Comparison of ENCODE assay signal across 1 cellular context in the genomic region with DNA sequence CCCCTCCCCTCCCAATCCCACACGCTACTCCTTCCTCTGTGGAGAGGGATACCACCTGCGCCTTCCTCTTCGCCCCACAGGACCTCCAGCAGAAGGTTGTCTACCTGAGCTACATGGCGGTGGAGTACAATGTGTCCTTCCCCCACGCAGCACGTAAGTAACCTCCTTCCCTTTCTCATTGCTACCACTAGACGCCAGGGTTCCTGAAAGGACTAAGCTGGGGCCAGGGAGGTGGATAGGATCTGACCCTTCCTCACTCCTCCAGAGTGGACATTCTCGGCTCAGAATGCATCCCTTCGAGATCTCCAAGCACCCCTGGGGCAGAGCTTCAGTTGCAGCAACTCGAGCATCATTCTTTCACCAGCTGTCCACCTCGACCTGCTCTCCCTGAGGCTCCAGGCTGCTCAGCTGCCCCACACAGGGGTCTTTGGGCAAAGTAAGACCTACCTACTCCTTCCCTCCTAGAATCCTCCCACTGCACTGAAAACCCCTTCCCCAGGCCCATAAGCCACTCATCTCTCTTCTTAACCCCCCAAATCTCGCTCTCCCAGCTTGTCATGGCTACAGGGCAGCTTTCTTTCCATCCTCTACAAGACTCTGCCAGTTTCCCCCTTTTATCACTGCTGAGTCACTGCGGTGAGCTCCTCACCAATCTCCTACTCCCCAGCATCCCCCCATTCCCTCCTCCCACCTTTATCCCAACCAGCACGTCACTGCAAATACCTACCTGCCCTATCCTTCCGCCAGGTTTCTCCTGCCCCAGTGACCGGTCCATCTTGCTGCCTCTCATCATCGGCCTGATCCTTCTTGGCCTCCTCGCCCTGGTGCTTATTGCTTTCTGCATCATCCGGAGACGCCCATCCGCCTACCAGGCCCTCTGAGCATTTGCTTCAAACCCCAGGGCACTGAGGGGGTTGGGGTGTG.
TF ChIP-seq lines count a peak whose summit lies in the region.

No MANE protein-coding gene starts in this region.

TF ChIP-seq in GM12878, 131 proteins besides CTCF, POLR2A, EP300 and RAD21:
- TF ChIP-seq, protein P1, sequence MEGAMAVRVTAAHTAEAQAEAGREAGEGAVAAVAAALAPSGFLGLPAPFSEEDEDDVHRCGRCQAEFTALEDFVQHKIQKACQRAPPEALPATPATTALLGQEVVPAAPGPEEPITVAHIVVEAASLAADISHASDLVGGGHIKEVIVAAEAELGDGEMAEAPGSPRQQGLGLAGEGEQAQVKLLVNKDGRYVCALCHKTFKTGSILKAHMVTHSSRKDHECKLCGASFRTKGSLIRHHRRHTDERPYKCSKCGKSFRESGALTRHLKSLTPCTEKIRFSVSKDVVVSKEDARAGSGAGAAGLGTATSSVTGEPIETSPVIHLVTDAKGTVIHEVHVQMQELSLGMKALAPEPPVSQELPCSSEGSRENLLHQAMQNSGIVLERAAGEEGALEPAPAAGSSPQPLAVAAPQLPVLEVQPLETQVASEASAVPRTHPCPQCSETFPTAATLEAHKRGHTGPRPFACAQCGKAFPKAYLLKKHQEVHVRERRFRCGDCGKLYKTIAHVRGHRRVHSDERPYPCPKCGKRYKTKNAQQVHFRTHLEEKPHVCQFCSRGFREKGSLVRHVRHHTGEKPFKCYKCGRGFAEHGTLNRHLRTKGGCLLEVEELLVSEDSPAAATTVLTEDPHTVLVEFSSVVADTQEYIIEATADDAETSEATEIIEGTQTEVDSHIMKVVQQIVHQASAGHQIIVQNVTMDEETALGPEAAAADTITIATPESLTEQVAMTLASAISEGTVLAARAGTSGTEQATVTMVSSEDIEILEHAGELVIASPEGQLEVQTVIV (IDR thresholded peaks at IDR 0.05; ENCODE audit: borderline replicate concordance, partially characterized antibody), result no peak
- TF ChIP-seq, protein P2, sequence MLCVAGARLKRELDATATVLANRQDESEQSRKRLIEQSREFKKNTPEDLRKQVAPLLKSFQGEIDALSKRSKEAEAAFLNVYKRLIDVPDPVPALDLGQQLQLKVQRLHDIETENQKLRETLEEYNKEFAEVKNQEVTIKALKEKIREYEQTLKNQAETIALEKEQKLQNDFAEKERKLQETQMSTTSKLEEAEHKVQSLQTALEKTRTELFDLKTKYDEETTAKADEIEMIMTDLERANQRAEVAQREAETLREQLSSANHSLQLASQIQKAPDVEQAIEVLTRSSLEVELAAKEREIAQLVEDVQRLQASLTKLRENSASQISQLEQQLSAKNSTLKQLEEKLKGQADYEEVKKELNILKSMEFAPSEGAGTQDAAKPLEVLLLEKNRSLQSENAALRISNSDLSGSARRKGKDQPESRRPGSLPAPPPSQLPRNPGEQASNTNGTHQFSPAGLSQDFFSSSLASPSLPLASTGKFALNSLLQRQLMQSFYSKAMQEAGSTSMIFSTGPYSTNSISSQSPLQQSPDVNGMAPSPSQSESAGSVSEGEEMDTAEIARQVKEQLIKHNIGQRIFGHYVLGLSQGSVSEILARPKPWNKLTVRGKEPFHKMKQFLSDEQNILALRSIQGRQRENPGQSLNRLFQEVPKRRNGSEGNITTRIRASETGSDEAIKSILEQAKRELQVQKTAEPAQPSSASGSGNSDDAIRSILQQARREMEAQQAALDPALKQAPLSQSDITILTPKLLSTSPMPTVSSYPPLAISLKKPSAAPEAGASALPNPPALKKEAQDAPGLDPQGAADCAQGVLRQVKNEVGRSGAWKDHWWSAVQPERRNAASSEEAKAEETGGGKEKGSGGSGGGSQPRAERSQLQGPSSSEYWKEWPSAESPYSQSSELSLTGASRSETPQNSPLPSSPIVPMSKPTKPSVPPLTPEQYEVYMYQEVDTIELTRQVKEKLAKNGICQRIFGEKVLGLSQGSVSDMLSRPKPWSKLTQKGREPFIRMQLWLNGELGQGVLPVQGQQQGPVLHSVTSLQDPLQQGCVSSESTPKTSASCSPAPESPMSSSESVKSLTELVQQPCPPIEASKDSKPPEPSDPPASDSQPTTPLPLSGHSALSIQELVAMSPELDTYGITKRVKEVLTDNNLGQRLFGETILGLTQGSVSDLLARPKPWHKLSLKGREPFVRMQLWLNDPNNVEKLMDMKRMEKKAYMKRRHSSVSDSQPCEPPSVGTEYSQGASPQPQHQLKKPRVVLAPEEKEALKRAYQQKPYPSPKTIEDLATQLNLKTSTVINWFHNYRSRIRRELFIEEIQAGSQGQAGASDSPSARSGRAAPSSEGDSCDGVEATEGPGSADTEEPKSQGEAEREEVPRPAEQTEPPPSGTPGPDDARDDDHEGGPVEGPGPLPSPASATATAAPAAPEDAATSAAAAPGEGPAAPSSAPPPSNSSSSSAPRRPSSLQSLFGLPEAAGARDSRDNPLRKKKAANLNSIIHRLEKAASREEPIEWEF (IDR thresholded peaks at IDR 0.05; ENCODE audit: insufficient replicate concordance, low read depth, low read length), result no peak
- TF ChIP-seq, protein P3, sequence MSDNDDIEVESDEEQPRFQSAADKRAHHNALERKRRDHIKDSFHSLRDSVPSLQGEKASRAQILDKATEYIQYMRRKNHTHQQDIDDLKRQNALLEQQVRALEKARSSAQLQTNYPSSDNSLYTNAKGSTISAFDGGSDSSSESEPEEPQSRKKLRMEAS (IDR thresholded peaks at IDR 0.05; ENCODE audit: low read depth, low read length), result no peak
- TF ChIP-seq, protein P4, sequence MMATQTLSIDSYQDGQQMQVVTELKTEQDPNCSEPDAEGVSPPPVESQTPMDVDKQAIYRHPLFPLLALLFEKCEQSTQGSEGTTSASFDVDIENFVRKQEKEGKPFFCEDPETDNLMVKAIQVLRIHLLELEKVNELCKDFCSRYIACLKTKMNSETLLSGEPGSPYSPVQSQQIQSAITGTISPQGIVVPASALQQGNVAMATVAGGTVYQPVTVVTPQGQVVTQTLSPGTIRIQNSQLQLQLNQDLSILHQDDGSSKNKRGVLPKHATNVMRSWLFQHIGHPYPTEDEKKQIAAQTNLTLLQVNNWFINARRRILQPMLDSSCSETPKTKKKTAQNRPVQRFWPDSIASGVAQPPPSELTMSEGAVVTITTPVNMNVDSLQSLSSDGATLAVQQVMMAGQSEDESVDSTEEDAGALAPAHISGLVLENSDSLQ (IDR thresholded peaks at IDR 0.05), result no peak
- TF ChIP-seq NR2C2 (IDR thresholded peaks at IDR 0.05; ENCODE audit: borderline replicate concordance, control insufficient read depth, insufficient read length, low read depth) (no peak), RBBP5 (conservative IDR thresholded peaks at IDR 0.05) (no peak), IKZF1 (conservative IDR thresholded peaks at IDR 0.05) (no peak), POU2F2 (IDR thresholded peaks at IDR 0.05; ENCODE audit: borderline replicate concordance, low read depth, low read length) (no peak), CREM (IDR thresholded peaks at IDR 0.05; ENCODE audit: low read depth) (no peak), ESRRA (IDR thresholded peaks at IDR 0.05; ENCODE audit: low read length) (no peak), SUZ12 (IDR thresholded peaks at IDR 0.05; ENCODE audit: unreplicated experiment) (no peak), HDGF (IDR thresholded peaks at IDR 0.05) (no peak), CHD2 (IDR thresholded peaks at IDR 0.05; ENCODE audit: borderline replicate concordance, low read depth, low read length) (no peak), ZNF384 (IDR thresholded peaks at IDR 0.05; ENCODE audit: borderline replicate concordance, low read depth, low read length) (no peak), EZH2 (IDR thresholded peaks at IDR 0.05; ENCODE audit: borderline replicate concordance, control insufficient read depth, low read depth, low read length) (no peak)
- TF ChIP-seq, protein P5, sequence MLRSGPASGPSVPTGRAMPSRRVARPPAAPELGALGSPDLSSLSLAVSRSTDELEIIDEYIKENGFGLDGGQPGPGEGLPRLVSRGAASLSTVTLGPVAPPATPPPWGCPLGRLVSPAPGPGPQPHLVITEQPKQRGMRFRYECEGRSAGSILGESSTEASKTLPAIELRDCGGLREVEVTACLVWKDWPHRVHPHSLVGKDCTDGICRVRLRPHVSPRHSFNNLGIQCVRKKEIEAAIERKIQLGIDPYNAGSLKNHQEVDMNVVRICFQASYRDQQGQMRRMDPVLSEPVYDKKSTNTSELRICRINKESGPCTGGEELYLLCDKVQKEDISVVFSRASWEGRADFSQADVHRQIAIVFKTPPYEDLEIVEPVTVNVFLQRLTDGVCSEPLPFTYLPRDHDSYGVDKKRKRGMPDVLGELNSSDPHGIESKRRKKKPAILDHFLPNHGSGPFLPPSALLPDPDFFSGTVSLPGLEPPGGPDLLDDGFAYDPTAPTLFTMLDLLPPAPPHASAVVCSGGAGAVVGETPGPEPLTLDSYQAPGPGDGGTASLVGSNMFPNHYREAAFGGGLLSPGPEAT (IDR thresholded peaks at IDR 0.05; ENCODE audit: low read depth), result no peak
- TF ChIP-seq, protein P6, sequence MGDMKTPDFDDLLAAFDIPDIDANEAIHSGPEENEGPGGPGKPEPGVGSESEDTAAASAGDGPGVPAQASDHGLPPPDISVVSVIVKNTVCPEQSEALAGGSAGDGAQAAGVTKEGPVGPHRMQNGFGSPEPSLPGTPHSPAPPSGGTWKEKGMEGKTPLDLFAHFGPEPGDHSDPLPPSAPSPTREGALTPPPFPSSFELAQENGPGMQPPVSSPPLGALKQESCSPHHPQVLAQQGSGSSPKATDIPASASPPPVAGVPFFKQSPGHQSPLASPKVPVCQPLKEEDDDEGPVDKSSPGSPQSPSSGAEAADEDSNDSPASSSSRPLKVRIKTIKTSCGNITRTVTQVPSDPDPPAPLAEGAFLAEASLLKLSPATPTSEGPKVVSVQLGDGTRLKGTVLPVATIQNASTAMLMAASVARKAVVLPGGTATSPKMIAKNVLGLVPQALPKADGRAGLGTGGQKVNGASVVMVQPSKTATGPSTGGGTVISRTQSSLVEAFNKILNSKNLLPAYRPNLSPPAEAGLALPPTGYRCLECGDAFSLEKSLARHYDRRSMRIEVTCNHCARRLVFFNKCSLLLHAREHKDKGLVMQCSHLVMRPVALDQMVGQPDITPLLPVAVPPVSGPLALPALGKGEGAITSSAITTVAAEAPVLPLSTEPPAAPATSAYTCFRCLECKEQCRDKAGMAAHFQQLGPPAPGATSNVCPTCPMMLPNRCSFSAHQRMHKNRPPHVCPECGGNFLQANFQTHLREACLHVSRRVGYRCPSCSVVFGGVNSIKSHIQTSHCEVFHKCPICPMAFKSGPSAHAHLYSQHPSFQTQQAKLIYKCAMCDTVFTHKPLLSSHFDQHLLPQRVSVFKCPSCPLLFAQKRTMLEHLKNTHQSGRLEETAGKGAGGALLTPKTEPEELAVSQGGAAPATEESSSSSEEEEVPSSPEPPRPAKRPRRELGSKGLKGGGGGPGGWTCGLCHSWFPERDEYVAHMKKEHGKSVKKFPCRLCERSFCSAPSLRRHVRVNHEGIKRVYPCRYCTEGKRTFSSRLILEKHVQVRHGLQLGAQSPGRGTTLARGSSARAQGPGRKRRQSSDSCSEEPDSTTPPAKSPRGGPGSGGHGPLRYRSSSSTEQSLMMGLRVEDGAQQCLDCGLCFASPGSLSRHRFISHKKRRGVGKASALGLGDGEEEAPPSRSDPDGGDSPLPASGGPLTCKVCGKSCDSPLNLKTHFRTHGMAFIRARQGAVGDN (IDR thresholded peaks at IDR 0.05), result no peak
- TF ChIP-seq, protein P7, sequence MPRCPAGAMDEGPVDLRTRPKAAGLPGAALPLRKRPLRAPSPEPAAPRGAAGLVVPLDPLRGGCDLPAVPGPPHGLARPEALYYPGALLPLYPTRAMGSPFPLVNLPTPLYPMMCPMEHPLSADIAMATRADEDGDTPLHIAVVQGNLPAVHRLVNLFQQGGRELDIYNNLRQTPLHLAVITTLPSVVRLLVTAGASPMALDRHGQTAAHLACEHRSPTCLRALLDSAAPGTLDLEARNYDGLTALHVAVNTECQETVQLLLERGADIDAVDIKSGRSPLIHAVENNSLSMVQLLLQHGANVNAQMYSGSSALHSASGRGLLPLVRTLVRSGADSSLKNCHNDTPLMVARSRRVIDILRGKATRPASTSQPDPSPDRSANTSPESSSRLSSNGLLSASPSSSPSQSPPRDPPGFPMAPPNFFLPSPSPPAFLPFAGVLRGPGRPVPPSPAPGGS (IDR thresholded peaks at IDR 0.05; ENCODE audit: borderline replicate concordance, insufficient read depth, low read depth, low read length, poor library complexity, severe bottlenecking), result no peak
- TF ChIP-seq, protein P8, sequence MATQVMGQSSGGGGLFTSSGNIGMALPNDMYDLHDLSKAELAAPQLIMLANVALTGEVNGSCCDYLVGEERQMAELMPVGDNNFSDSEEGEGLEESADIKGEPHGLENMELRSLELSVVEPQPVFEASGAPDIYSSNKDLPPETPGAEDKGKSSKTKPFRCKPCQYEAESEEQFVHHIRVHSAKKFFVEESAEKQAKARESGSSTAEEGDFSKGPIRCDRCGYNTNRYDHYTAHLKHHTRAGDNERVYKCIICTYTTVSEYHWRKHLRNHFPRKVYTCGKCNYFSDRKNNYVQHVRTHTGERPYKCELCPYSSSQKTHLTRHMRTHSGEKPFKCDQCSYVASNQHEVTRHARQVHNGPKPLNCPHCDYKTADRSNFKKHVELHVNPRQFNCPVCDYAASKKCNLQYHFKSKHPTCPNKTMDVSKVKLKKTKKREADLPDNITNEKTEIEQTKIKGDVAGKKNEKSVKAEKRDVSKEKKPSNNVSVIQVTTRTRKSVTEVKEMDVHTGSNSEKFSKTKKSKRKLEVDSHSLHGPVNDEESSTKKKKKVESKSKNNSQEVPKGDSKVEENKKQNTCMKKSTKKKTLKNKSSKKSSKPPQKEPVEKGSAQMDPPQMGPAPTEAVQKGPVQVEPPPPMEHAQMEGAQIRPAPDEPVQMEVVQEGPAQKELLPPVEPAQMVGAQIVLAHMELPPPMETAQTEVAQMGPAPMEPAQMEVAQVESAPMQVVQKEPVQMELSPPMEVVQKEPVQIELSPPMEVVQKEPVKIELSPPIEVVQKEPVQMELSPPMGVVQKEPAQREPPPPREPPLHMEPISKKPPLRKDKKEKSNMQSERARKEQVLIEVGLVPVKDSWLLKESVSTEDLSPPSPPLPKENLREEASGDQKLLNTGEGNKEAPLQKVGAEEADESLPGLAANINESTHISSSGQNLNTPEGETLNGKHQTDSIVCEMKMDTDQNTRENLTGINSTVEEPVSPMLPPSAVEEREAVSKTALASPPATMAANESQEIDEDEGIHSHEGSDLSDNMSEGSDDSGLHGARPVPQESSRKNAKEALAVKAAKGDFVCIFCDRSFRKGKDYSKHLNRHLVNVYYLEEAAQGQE (IDR thresholded peaks at IDR 0.05; ENCODE audit: low read depth, low read length), result no peak
TF ChIP-seq in GM12878: peak in this region for 0.
